Comparison of ENCODE assay signal across 19 cellular contexts in genomic region chr9:84702469-84702868, GRCh38. TPM values are rescaled to one million over a fixed set of nuclear protein-coding genes. Genes with fewer than 3 reads are reported as not detected.
DNase-seq lines count a peak whose midpoint lies in the region; ATAC-seq and TF ChIP-seq lines count a peak whose summit lies in the region.
"Had no signal": no experiment of that assay in that cellular context is flagged by ENCODE, and none has a peak within 500 bp of the region (broad histone marks: within the 10 kb centered on the region; RNA-seq: fewer than 3 reads in every experiment).

No MANE protein-coding gene starts in this region.

- H3K4me2 ChIP-seq in GM23338 = no peak overlapping the region

- H3K4me1 Mint-ChIP-seq in GM23338 = peaks cover 11% of the 10 kb centered on the region

- no peaks in the 10 kb centered on the region for H3F3A ChIP-seq in GM23338 (replicated peaks; ENCODE audit: low read depth)

- H3K27me3 Mint-ChIP-seq in GM23338 (ENCODE audit: insufficient read depth, low read depth, poor library complexity) = no peaks in the 10 kb centered on the region

- DNase-seq in Ammon's horn (ENCODE audit: low spot score) = peak; percentile 74
- no peak for DNase-seq in GM23338 (ENCODE audit: low spot score)
- DNase-seq in cerebellum (ENCODE audit: low spot score) = peak; percentile 45
- DNase-seq in pons (ENCODE audit: low spot score) = peak; percentile 72
- DNase-seq in Peyer's patch = no peak
- no peak for DNase-seq in GM13976 (ENCODE audit: low spot score)
- DNase-seq in dermis blood vessel endothelial cell = no peak
- DNase-seq in kidney glomerular epithelial cell (lab: John Stamatoyannopoulos, UW) = no peak
- DNase-seq: Caco-2; CD4-positive, alpha-beta T cell; GDM1; H7; KG1; NCI-H1417; NCI-H187 treated with DMSO at 0.1 percent for 48 hours; NCI-H226; NCI-H524 treated with DMSO at 0.1 percent for 48 hours; SHP77 had no signal

- H3K36me3 ChIP-seq in GM23338 (ENCODE audit: insufficient read depth) (no peaks in the 10 kb centered on the region), Peyer's patch (no peaks in the 10 kb centered on the region)

- TF ChIP-seq POLR2A in Peyer's patch (IDR thresholded peaks at IDR 0.05) = no peak

- H3K4me3 ChIP-seq in GM23338 (no peak overlapping the region), Peyer's patch (no peak overlapping the region)
- H3K4me3 ChIP-seq: SK-N-MC had no signal

- ATAC-seq in GM23338 = no peak

- no peaks in the 10 kb centered on the region for H3K79me2 ChIP-seq in GM23338 (replicated peaks; ENCODE audit: insufficient read depth)

- H3K27ac Mint-ChIP-seq in GM23338 = 0 out of 2 replicates have a peak overlapping the region, but pooled peaks have one; percentile 9
- H3K27ac Mint-ChIP-seq: CD4-positive, alpha-beta T cell had no signal

- H3K4me1 ChIP-seq in GM23338 (ENCODE audit: insufficient read depth) = peaks cover 4% of the 10 kb centered on the region
- H3K4me1 ChIP-seq in Peyer's patch = no peaks in the 10 kb centered on the region
- H3K4me1 ChIP-seq: Caco-2 had no signal

- no peak overlapping the region for H2AFZ ChIP-seq in GM23338

- no peaks in the 10 kb centered on the region for H3K36me3 Mint-ChIP-seq in GM23338 (ENCODE audit: low read depth)

- no peak overlapping the region for H3K4me3 Mint-ChIP-seq in GM23338
- H3K4me3 Mint-ChIP-seq: CD4-positive, alpha-beta T cell had no signal

- H3K27me3 ChIP-seq in GM23338 (ENCODE audit: insufficient read depth) (no peaks in the 10 kb centered on the region), Peyer's patch (no peaks in the 10 kb centered on the region)

- H3K9me3 ChIP-seq in Peyer's patch = no peaks in the 10 kb centered on the region
- H3K9me3 ChIP-seq: Caco-2 had no signal

- no peaks in the 10 kb centered on the region for H4K20me1 ChIP-seq in GM23338 (replicated peaks; ENCODE audit: insufficient read depth)

- in situ Hi-C loops in GM13976 (cut with MboI; ENCODE audit: low sequenced_read_pairs, unreplicated experiment) = no loop called here

- no peak overlapping the region for H3K27ac ChIP-seq in GM23338 (ENCODE audit: low read depth)
- H3K27ac ChIP-seq in Peyer's patch = no peak overlapping the region
- H3K27ac ChIP-seq: SK-N-MC had no signal

- no peaks in the 10 kb centered on the region for H3K9me2 ChIP-seq in GM23338 (ENCODE audit: insufficient read depth)

- no peak for TF ChIP-seq CTCF in GM23338 (conservative IDR thresholded peaks at IDR 0.05; ENCODE audit: low read depth in 2 of 2)
- TF ChIP-seq CTCF in Peyer's patch (IDR thresholded peaks at IDR 0.05) = no peak
- TF ChIP-seq CTCF in GM13976 (IDR thresholded peaks at IDR 0.05; ENCODE audit: borderline replicate concordance, control extremely low read depth, extremely low read depth, insufficient read depth, missing control alignments) = no peak

- H3K9me3 Mint-ChIP-seq in GM23338 = no peaks in the 10 kb centered on the region; the same call in 2 of the 3 replicates
- H3K9me3 Mint-ChIP-seq: CD4-positive, alpha-beta T cell had no signal

TF ChIP-seq in GM23338, 12 proteins besides CTCF, POLR2A, EP300 and RAD21:
- TF ChIP-seq CREB1 (CRISPR knock-in tag; IDR thresholded peaks at IDR 0.05; ENCODE audit: low read depth) = no peak
- TF ChIP-seq ZNF462 (CRISPR knock-in tag; IDR thresholded peaks at IDR 0.05) = no peak
- no peak for TF ChIP-seq ZNF114 (CRISPR knock-in tag; IDR thresholded peaks at IDR 0.05)
- TF ChIP-seq EZH2 (IDR thresholded peaks at IDR 0.05; ENCODE audit: low read depth, unreplicated experiment) = no peak
- no peak for TF ChIP-seq EZH2phosphoT487 (IDR thresholded peaks at IDR 0.05; ENCODE audit: unreplicated experiment)
- TF ChIP-seq POLR2AphosphoS5 (IDR thresholded peaks at IDR 0.05; ENCODE audit: low read depth) = no peak
- no peak for TF ChIP-seq STAT1 (IDR thresholded peaks at IDR 0.05; ENCODE audit: unreplicated experiment)
TF ChIP-seq in GM23338: peak in this region for 0.

RNA-seq across cellular contexts. Expression of gene NTRK2, which starts 32.9 kb away (rescaled TPM):
- total RNA-seq in GM23338 (2014; rRNA removed; shearing (Covaris generic)) = 0.03 TPM in 1 of 2 replicates, not detected in the other
- polyA plus RNA-seq in GM23338 (2016; fragmentation: Nextera tagmentation; extraction: Ambion mirVana) = not detected in 2 replicates
- total RNA-seq in cerebellum (159 TPM), Peyer's patch (1 to 10 TPM in 2 of 4 donors, under 1 TPM in 2; 0.35 to 1.7 (median 0.84) TPM), dermis blood vessel endothelial cell (under 0.01 and 0.05 TPM in 2 replicates)
- total RNA-seq: Caco-2, H7 had no signal

Comparison
In these comparisons a context has a peak if more than half of its experiments do, and no peak if none do; other contexts are left out.
1. DNase-seq: peak in Ammon's horn (single experiment), cerebellum (single experiment) and pons (single experiment); none in GM23338 (single experiment), Peyer's patch (0 of 3), GM13976 (single experiment), dermis blood vessel endothelial cell (single experiment) and kidney glomerular epithelial cell (single experiment).
2. RNA of gene NTRK2, which starts 32.9 kb away (total RNA-seq): 159 TPM in cerebellum (single experiment); 0.35 to 1.7 TPM in Peyer's patch, 0.03 TPM in GM23338 and under 0.01 to 0.05 TPM in dermis blood vessel endothelial cell; every median in the first group is over 10 times any median in the second.